ENCODE assay signal across 1 cellular context in the genomic region with DNA sequence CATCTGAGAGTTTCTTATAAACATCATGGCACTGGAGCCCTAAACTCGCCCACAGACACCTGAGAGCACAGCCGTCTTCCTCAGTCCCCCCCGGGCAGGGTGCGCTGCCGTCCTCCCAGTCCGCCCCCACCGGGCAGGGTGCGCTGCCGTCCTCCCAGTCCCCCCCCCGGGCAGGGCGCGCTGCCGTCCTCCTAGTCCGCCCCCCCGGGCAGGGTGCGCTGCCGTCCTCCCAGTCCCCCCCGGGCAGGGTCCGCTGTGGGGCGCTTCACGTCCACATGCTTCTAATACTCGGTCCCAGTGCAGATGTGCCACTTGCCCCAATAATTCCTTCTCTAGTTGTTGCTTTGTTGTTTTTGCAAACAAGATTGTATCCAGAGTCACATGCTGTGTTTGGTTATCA.
TF ChIP-seq lines count a peak whose summit lies in the region.

No MANE protein-coding gene starts in this region.

TF ChIP-seq in IMR-90, 13 proteins besides CTCF, POLR2A, EP300 and RAD21:
- TF ChIP-seq, protein P1, sequence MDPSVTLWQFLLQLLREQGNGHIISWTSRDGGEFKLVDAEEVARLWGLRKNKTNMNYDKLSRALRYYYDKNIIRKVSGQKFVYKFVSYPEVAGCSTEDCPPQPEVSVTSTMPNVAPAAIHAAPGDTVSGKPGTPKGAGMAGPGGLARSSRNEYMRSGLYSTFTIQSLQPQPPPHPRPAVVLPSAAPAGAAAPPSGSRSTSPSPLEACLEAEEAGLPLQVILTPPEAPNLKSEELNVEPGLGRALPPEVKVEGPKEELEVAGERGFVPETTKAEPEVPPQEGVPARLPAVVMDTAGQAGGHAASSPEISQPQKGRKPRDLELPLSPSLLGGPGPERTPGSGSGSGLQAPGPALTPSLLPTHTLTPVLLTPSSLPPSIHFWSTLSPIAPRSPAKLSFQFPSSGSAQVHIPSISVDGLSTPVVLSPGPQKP (IDR thresholded peaks at IDR 0.05; ENCODE audit: borderline replicate concordance, low read depth, low read length), result no peak
- no peak for TF ChIP-seq SMC3 (IDR thresholded peaks at IDR 0.05; ENCODE audit: low read depth, low read length)
- no peak for TF ChIP-seq BHLHE40 (IDR thresholded peaks at IDR 0.05; ENCODE audit: low read depth, low read length)
- TF ChIP-seq MAFK (IDR thresholded peaks at IDR 0.05; ENCODE audit: low read depth, low read length), result no peak
- no peak for TF ChIP-seq CHD1 (IDR thresholded peaks at IDR 0.05; ENCODE audit: low read depth, low read length)
TF ChIP-seq in IMR-90: peak in this region for 0.
